In genomic region chr17:12571606-12572005, GRCh38 we compare ENCODE assay signal across 9 cellular contexts.
"Had no signal": no experiment of that assay in that cellular context is flagged by ENCODE, and none has a peak within 500 bp of the region (broad histone marks: within the 10 kb centered on the region; RNA-seq: fewer than 3 reads in every experiment).

No MANE protein-coding gene starts in this region.

- ATAC-seq: HCT116, HepG2, K562 had no signal

- H3K36me3 ChIP-seq: HAP-1 had no signal

- H3K4me1 ChIP-seq: HAP-1 had no signal

- H3K27ac ChIP-seq: GM23248, HL-60 had no signal

- H3K4me3 ChIP-seq: GM23248, HAP-1, K562 had no signal

- DNase-seq: GM23248, GOT3, H7, KG1 had no signal
